14 cellular contexts compared by ENCODE assay signal in genomic region chr1:151051356-151052009, GRCh38. TPM values are rescaled to one million over a fixed set of nuclear protein-coding genes. Genes with fewer than 3 reads are reported as not detected.
DNase-seq lines count a peak whose midpoint lies in the region; ATAC-seq, FAIRE-seq and TF ChIP-seq lines count a peak whose summit lies in the region.
"Had no signal": no experiment of that assay in that cellular context is flagged by ENCODE, and none has a peak within 500 bp of the region (broad histone marks: within the 10 kb centered on the region; RNA-seq: fewer than 3 reads in every experiment).

No MANE protein-coding gene starts in this region.

- no peak for DNase-seq in activated naive CD4-positive, alpha-beta T cell treated with anti-CD3 and anti-CD28 coated beads, Interleukin-2, amount 10 ng/mL, durations not matched to agents 7 days and 5 days
- no peak for DNase-seq in activated naive CD4-positive, alpha-beta T cell treated with anti-CD3 and anti-CD28 coated beads, Interleukin-2, amount 50 U/mL, for 16 hours
- peak in 2 of 4 experiments; percentile 66 to 69 for DNase-seq in K562 (ENCODE audit: extremely low read depth in 1 of 4, low spot score in 3 of 4)
- no peak for DNase-seq in HuH-7.5 (ENCODE audit: low spot score)
- DNase-seq in adrenal gland = no peak
- DNase-seq in foreskin melanocyte = no peak
- DNase-seq: activated naive CD4-positive, alpha-beta T cell treated with Interleukin-2 at 50 U/mL for 16 hours; H7; NCI-H2029 treated with DMSO at 0.1 percent for 48 hours; NCI-H524 treated with DMSO at 0.1 percent for 48 hours had no signal

- peaks cover 37% of the 10 kb centered on the region for H3K4me1 ChIP-seq in KMS-11 (ENCODE audit: low read depth, poor library complexity, severe bottlenecking)
- peaks cover 35 to 48% of the 10 kb centered on the region in 2 experiments for H3K4me1 ChIP-seq in K562 (replicated peaks in 1 of 2; ENCODE audit: control insufficient read depth in 2 of 2, insufficient read depth in 2 of 2, low read length in 2 of 2)
- peaks cover 39 to 40% of the 10 kb centered on the region in 2 experiments for H3K4me1 ChIP-seq in neutrophil (ENCODE audit: control insufficient read depth in 1 of 2, insufficient read depth in 1 of 2, low read depth in 1 of 2, low read length in 1 of 2)
- H3K4me1 ChIP-seq in adrenal gland (replicated peaks in 1 of 2) = peaks cover 18 to 42% of the 10 kb centered on the region in 2 donors

- H3K9me3 Mint-ChIP-seq in activated naive CD4-positive, alpha-beta T cell treated with anti-CD3 and anti-CD28 coated beads, Interleukin-2, amount 10 ng/mL, durations not matched to agents 7 days and 5 days = no peaks in the 10 kb centered on the region

- no TSS peak for BruUV-seq in K562 (replicated peaks; lab: Mats Ljungman, UMichigan)

- H4K20me1 ChIP-seq in KMS-11 (ENCODE audit: insufficient read depth) (peaks cover 5% of the 10 kb centered on the region; the same call in 1 of the 2 replicates), K562 (replicated peaks; ENCODE audit: control insufficient read depth, insufficient read depth, low read length) (0 out of 2 replicates have a peak, but pooled peaks cover 3% of the 10 kb centered on the region)

- CTCF ChIA-PET in activated naive CD4-positive, alpha-beta T cell treated with anti-CD3 and anti-CD28 coated beads, Interleukin-2, amount 10 ng/mL, durations not matched to agents 7 days and 5 days (lab: Charles Lee) = interaction anchor here (3.0 kb wide), 1 partner anchor 9 kb away, joined by 12 read pairs; the partner anchor contains the start of gene MLLT11
- CTCF ChIA-PET in K562 (lab: Yijun Ruan, JAX; ENCODE audit: low intra/inter-chr PET ratio) = no interaction called here

- no peaks in the 10 kb centered on the region for H3K27me3 ChIP-seq in KMS-11 (ENCODE audit: insufficient read depth, low read depth)
- H3K27me3 ChIP-seq in K562 (ENCODE audit: control insufficient read depth in 2 of 2, insufficient read depth in 2 of 2, low read length in 2 of 2) = no peaks in the 10 kb centered on the region
- H3K27me3 ChIP-seq in neutrophil = peaks cover 23% of the 10 kb centered on the region
- H3K27me3 ChIP-seq in adrenal gland = no peaks in the 10 kb centered on the region

- peaks cover 2% of the 10 kb centered on the region for H3K9me1 ChIP-seq in K562 (ENCODE audit: control insufficient read depth, insufficient read depth, low read length)

- H3K36me3 ChIP-seq in KMS-11 (ENCODE audit: insufficient read depth) (peaks cover 28% of the 10 kb centered on the region; the same call in 1 of the 2 replicates), K562 (ENCODE audit: control insufficient read depth, insufficient read depth, low read length) (peaks cover 67% of the 10 kb centered on the region), neutrophil (peaks cover 69% of the 10 kb centered on the region), adrenal gland (replicated peaks in 1 of 2) (peaks cover 0 to 51% of the 10 kb centered on the region in 2 donors)

- no peak overlapping the region for H3K4me3 Mint-ChIP-seq in activated naive CD4-positive, alpha-beta T cell treated with anti-CD3 and anti-CD28 coated beads, Interleukin-2, amount 10 ng/mL, durations not matched to agents 7 days and 5 days

- POLR2A ChIA-PET in K562 (lab: Yijun Ruan, JAX) = interaction anchor here (0.5 to 1.7 kb wide), 11 partner anchors 9 to 232 kb away, joined by 3 to 10 read pairs (median 4); partner anchors contain the start of genes MINDY1, MLLT11 and TNFAIP8L2

- TF ChIP-seq POLR2A in K562 (conservative IDR thresholded peaks at IDR 0.05) = peak; percentile 65
- TF ChIP-seq POLR2A in adrenal gland (IDR thresholded peaks at IDR 0.05) = no peak

- peaks cover 89% of the 10 kb centered on the region for H3K4me1 Mint-ChIP-seq in activated naive CD4-positive, alpha-beta T cell treated with anti-CD3 and anti-CD28 coated beads, Interleukin-2, amount 10 ng/mL, durations not matched to agents 7 days and 5 days

- TF ChIP-seq CTCF in KMS-11 (conservative IDR thresholded peaks at IDR 0.05; ENCODE audit: low read depth, low read length) = no peak
- no peak for TF ChIP-seq CTCF in K562 (IDR thresholded peaks at IDR 0.05 in 2 of 3, conservative IDR thresholded peaks at IDR 0.05 in 1 of 3; ENCODE audit: insufficient read depth in 2 of 3, low read depth in 1 of 3, low read length in 3 of 3)
- TF ChIP-seq CTCF in neutrophil (IDR thresholded peaks at IDR 0.05) = no peak
- TF ChIP-seq CTCF in adrenal gland (IDR thresholded peaks at IDR 0.05) = no peak

- H3K79me2 ChIP-seq in KMS-11 (ENCODE audit: insufficient read depth, low read depth) (peaks cover 10% of the 10 kb centered on the region), K562 (ENCODE audit: control insufficient read depth, insufficient read depth, low read length) (peaks cover 45% of the 10 kb centered on the region)

- TF ChIP-seq RAD21 in K562 (CRISPR knock-in tag; conservative IDR thresholded peaks at IDR 0.05 in 1 of 2, IDR thresholded peaks at IDR 0.05 in 1 of 2) = no peak

- H3K27ac ChIP-seq in KMS-11 = no peak overlapping the region
- peak overlapping the region; percentile 59 for H3K27ac ChIP-seq in K562 (ENCODE audit: extremely low read depth, low read depth, low read length)
- peak overlapping the region; percentile 98 for H3K27ac ChIP-seq in neutrophil
- H3K27ac ChIP-seq in adrenal gland = no peak overlapping the region

- TF ChIP-seq EP300 in K562 (IDR thresholded peaks at IDR 0.05; ENCODE audit: low read length) = no peak

- H3K36me3 Mint-ChIP-seq in activated naive CD4-positive, alpha-beta T cell treated with anti-CD3 and anti-CD28 coated beads, Interleukin-2, amount 10 ng/mL, durations not matched to agents 7 days and 5 days = peaks cover 59% of the 10 kb centered on the region

- no peaks in the 10 kb centered on the region for H3K27me3 Mint-ChIP-seq in activated naive CD4-positive, alpha-beta T cell treated with anti-CD3 and anti-CD28 coated beads, Interleukin-2, amount 10 ng/mL, durations not matched to agents 7 days and 5 days

- H3K9me3 ChIP-seq in K562 (replicated peaks; ENCODE audit: control insufficient read depth, insufficient read depth, low read depth, low read length) (no peaks in the 10 kb centered on the region), neutrophil (peaks cover 6% of the 10 kb centered on the region), adrenal gland (replicated peaks in 1 of 3) (no peaks in the 10 kb centered on the region)

- no peak overlapping the region for H3K4me2 ChIP-seq in KMS-11
- H3K4me2 ChIP-seq in K562 (ENCODE audit: insufficient read depth, low read length) = peak overlapping the region; percentile 7; the same call in 1 of the 2 replicates

- 42% methylated on average over 2 of the region's 2 CpGs for WGBS in K562 (ENCODE audit: insufficient coverage, low coverage, missing lambda C conversion rate)
- 79 to 83% (median 82%) methylated on average over 2 of the region's 2 CpGs for WGBS in adrenal gland, 4 donors

- H3K9ac ChIP-seq in KMS-11 (no peak overlapping the region), K562 (ENCODE audit: insufficient read depth in 1 of 2, low read depth in 2 of 2, low read length in 2 of 2) (peak overlapping the region in 1 of 2 experiments; percentile 1; a peak in 1 of 4 replicates)

- FAIRE-seq in K562 (lab: Jason Lieb, UNC) = no peak
- FAIRE-seq: frontal cortex had no signal

- intact Hi-C loops in K562 (cut with micrococcal nuclease) (no loop called here), adrenal gland (cut with DNase I) (no loop called here)

- in situ Hi-C loops in K562 (cut with MboI) = no loop called here

- peak; percentile 21 for ATAC-seq in K562

- H2AFZ ChIP-seq in KMS-11 (ENCODE audit: low read depth) (no peak overlapping the region), K562 (ENCODE audit: low read depth, low read length) (no peak overlapping the region)

- H3K27ac Mint-ChIP-seq in activated naive CD4-positive, alpha-beta T cell treated with anti-CD3 and anti-CD28 coated beads, Interleukin-2, amount 10 ng/mL, durations not matched to agents 7 days and 5 days = peak overlapping the region; percentile 72

- H3K4me3 ChIP-seq in KMS-11 (IDR thresholded peaks at IDR 0.05; ENCODE audit: insufficient read depth, low read depth, low read length) (peak overlapping the region; percentile 3), K562 (no peak overlapping the region), neutrophil (ENCODE audit: low read depth in 1 of 2, low read length in 1 of 2) (no peak overlapping the region), adrenal gland (no peak overlapping the region)
- H3K4me3 ChIP-seq: SK-N-MC had no signal

RNA-seq across cellular contexts. Expression of gene C1orf56, which starts 3.9 kb away (rescaled TPM):
- 1.2 and 1.9 TPM in 2 replicates for total RNA-seq in K562 (2011; cell fraction: chromatin; rRNA removed; ENCODE audit: low replicate concordance)
- 1.3 and 1.4 TPM in 2 replicates for total RNA-seq in K562 (2011; cell fraction: nucleolus; rRNA removed)
- 1.1 and 1.5 TPM in 2 replicates for total RNA-seq in K562 (2011; cell fraction: nucleoplasm; rRNA removed)
- 1.2 TPM in 2 replicates for total RNA-seq in K562 (2014; rRNA removed)
- 0.16 and 0.18 TPM in 2 replicates for total RNA-seq in K562 (2014; rRNA removed; fragmentation: Illumina TruSeq; extraction: Trizol)
- 0.49 and 1.5 TPM in 2 replicates for total RNA-seq in K562 (2015; rRNA removed; fragmentation: Illumina TruSeq; extraction: Trizol)
- total RNA-seq in K562 (2021) = 1.1 and 1.3 TPM in 2 replicates
- 0.39 and 0.74 TPM in 2 replicates for polyA plus RNA-seq in K562 (2011; rRNA removed)
- 0.36 and 0.46 TPM in 2 replicates for polyA plus RNA-seq in K562 (2011; cell fraction: cytosol; rRNA removed)
- 0.92 and 1.0 TPM in 2 replicates for polyA plus RNA-seq in K562 (2011; cell fraction: nucleus; rRNA removed)
- polyA plus RNA-seq in K562 (2012) = 2.0 and 3.5 TPM in 2 replicates
- polyA plus RNA-seq in K562 (2014; fragmentation: Illumina TruSeq; extraction: Trizol) = 0.39 and 0.61 TPM in 2 replicates
- 10 to 100 TPM in 1 of 2 experiments, 1 to 10 TPM in 1; 5.2 to 15.7 TPM for polyA plus RNA-seq in K562 (2014; fragmentation: Nextera tagmentation; extraction: Ambion mirVana)
- 0.58 and 0.61 TPM in 2 replicates for polyA plus RNA-seq in K562 (2014; rRNA removed)
- polyA minus RNA-seq in K562 (2011; rRNA and poly(A)+ RNA removed) = 0.21 and 0.33 TPM in 2 replicates
- 0.82 and 1.7 TPM in 2 replicates for polyA minus RNA-seq in K562 (2011; cell fraction: cytosol; rRNA and poly(A)+ RNA removed)
- polyA minus RNA-seq in K562 (2011; cell fraction: nucleus; rRNA and poly(A)+ RNA removed) = 0.67 and 1.00 TPM in 2 replicates
- total RNA-seq in adrenal gland = 10 to 100 TPM in 7 of 8 donors, 1 to 10 TPM in 1; 9.6 to 29.7 (median 15.4) TPM
- polyA plus RNA-seq in adrenal gland = 10 to 100 TPM in 1 of 3 donors, 1 to 10 TPM in 2; 8.3 to 10.3 (median 8.3) TPM

RNA-seq across cellular contexts. Expression of gene CDC42SE1, which starts 7.9 kb away (rescaled TPM):
- 163 and 207 TPM in 2 replicates for total RNA-seq in K562 (2011; cell fraction: chromatin; rRNA removed; ENCODE audit: low replicate concordance)
- 124 and 125 TPM in 2 replicates for total RNA-seq in K562 (2011; cell fraction: nucleolus; rRNA removed)
- 200 and 254 TPM in 2 replicates for total RNA-seq in K562 (2011; cell fraction: nucleoplasm; rRNA removed)
- total RNA-seq in K562 (2014; rRNA removed) = 89.9 and 103 TPM in 2 replicates
- 130 and 143 TPM in 2 replicates for total RNA-seq in K562 (2014; rRNA removed; fragmentation: Illumina TruSeq; extraction: Trizol)
- total RNA-seq in K562 (2015; rRNA removed; fragmentation: Illumina TruSeq; extraction: Trizol) = 108 and 113 TPM in 2 replicates
- total RNA-seq in K562 (2021) = 124 and 133 TPM in 2 replicates
- polyA plus RNA-seq in K562 (2011; rRNA removed) = 189 and 227 TPM in 2 replicates
- polyA plus RNA-seq in K562 (2011; cell fraction: cytosol; rRNA removed) = 79.0 and 159 TPM in 2 replicates
- 404 and 579 TPM in 2 replicates for polyA plus RNA-seq in K562 (2011; cell fraction: nucleus; rRNA removed)
- polyA plus RNA-seq in K562 (2012) = 87.3 and 116 TPM in 2 replicates
- 137 and 146 TPM in 2 replicates for polyA plus RNA-seq in K562 (2014; fragmentation: Illumina TruSeq; extraction: Trizol)
- 100 to 1,000 TPM in 1 of 2 experiments, 10 to 100 TPM in 1; 78.1 to 114 TPM for polyA plus RNA-seq in K562 (2014; fragmentation: Nextera tagmentation; extraction: Ambion mirVana)
- polyA plus RNA-seq in K562 (2014; rRNA removed) = 86.8 and 104 TPM in 2 replicates
- polyA minus RNA-seq in K562 (2011; rRNA and poly(A)+ RNA removed) = 173 and 193 TPM in 2 replicates
- polyA minus RNA-seq in K562 (2011; cell fraction: cytosol; rRNA and poly(A)+ RNA removed) = 75.4 and 77.3 TPM in 2 replicates
- 57.4 and 102 TPM in 2 replicates for polyA minus RNA-seq in K562 (2011; cell fraction: nucleus; rRNA and poly(A)+ RNA removed)
- total RNA-seq in adrenal gland = 100 to 1,000 TPM in 2 of 8 donors, 10 to 100 TPM in 6; 53.6 to 109 (median 87.1) TPM
- polyA plus RNA-seq in adrenal gland = 10 to 100 TPM; 45.5 to 85.8 (median 55.8) TPM

RNA-seq across cellular contexts. Expression of gene MLLT11, which starts 8.7 kb away (rescaled TPM):
- 5.0 and 6.7 TPM in 2 replicates for total RNA-seq in K562 (2011; cell fraction: chromatin; rRNA removed; ENCODE audit: low replicate concordance)
- 4.3 and 5.0 TPM in 2 replicates for total RNA-seq in K562 (2011; cell fraction: nucleolus; rRNA removed)
- total RNA-seq in K562 (2011; cell fraction: nucleoplasm; rRNA removed) = 8.1 and 12.4 TPM in 2 replicates
- 12.1 and 14.1 TPM in 2 replicates for total RNA-seq in K562 (2014; rRNA removed)
- 18.9 and 21.8 TPM in 2 replicates for total RNA-seq in K562 (2014; rRNA removed; fragmentation: Illumina TruSeq; extraction: Trizol)
- total RNA-seq in K562 (2015; rRNA removed; fragmentation: Illumina TruSeq; extraction: Trizol) = 15.1 and 16.5 TPM in 2 replicates
- total RNA-seq in K562 (2021) = 19.4 and 20.5 TPM in 2 replicates
- polyA plus RNA-seq in K562 (2011; rRNA removed) = 39.1 and 49.6 TPM in 2 replicates
- 21.1 and 34.7 TPM in 2 replicates for polyA plus RNA-seq in K562 (2011; cell fraction: cytosol; rRNA removed)
- 11.4 and 19.4 TPM in 2 replicates for polyA plus RNA-seq in K562 (2011; cell fraction: nucleus; rRNA removed)
- 13.2 and 18.5 TPM in 2 replicates for polyA plus RNA-seq in K562 (2012)
- 37.1 and 40.4 TPM in 2 replicates for polyA plus RNA-seq in K562 (2014; fragmentation: Illumina TruSeq; extraction: Trizol)
- polyA plus RNA-seq in K562 (2014; fragmentation: Nextera tagmentation; extraction: Ambion mirVana) = 10 to 100 TPM; 70.0 to 91.0 TPM
- 22.0 and 23.8 TPM in 2 replicates for polyA plus RNA-seq in K562 (2014; rRNA removed)
- polyA minus RNA-seq in K562 (2011; rRNA and poly(A)+ RNA removed) = 18.7 TPM in 2 replicates
- polyA minus RNA-seq in K562 (2011; cell fraction: cytosol; rRNA and poly(A)+ RNA removed) = 6.0 and 7.9 TPM in 2 replicates
- 2.3 and 5.1 TPM in 2 replicates for polyA minus RNA-seq in K562 (2011; cell fraction: nucleus; rRNA and poly(A)+ RNA removed)
- 10 to 100 TPM in 1 of 8 donors, 1 to 10 TPM in 7; 1.6 to 11.5 (median 3.2) TPM for total RNA-seq in adrenal gland
- 10 to 100 TPM in 1 of 3 donors, 1 to 10 TPM in 2; 4.3 to 17.4 (median 9.0) TPM for polyA plus RNA-seq in adrenal gland

RNA-seq across cellular contexts. Expression of gene BNIPL, which starts 15.1 kb away (rescaled TPM):
- 9.9 and 10.6 TPM in 2 replicates for total RNA-seq in K562 (2011; cell fraction: chromatin; rRNA removed; ENCODE audit: low replicate concordance)
- total RNA-seq in K562 (2011; cell fraction: nucleolus; rRNA removed) = 5.3 TPM in 2 replicates
- total RNA-seq in K562 (2011; cell fraction: nucleoplasm; rRNA removed) = 6.0 and 10.8 TPM in 2 replicates
- total RNA-seq in K562 (2014; rRNA removed) (0.49 and 0.68 TPM in 2 replicates), K562 (2014; rRNA removed; fragmentation: Illumina TruSeq; extraction: Trizol) (0.55 and 0.67 TPM in 2 replicates), K562 (2015; rRNA removed; fragmentation: Illumina TruSeq; extraction: Trizol) (0.54 and 0.90 TPM in 2 replicates), K562 (2021) (0.47 and 0.84 TPM in 2 replicates), adrenal gland (1 to 10 TPM in 1 of 8 donors, under 1 TPM in 4, not detected in 3; 0.11 to 2.4 (median 0.27) TPM)
- polyA plus RNA-seq in K562 (2011; rRNA removed) (1.3 and 2.5 TPM in 2 replicates), K562 (2014; fragmentation: Illumina TruSeq; extraction: Trizol) (0.53 and 0.98 TPM in 2 replicates), K562 (2014; fragmentation: Nextera tagmentation; extraction: Ambion mirVana) (under 1 TPM; 0.08 to 0.31 TPM), K562 (2014; rRNA removed) (0.73 and 1.4 TPM in 2 replicates), adrenal gland (1 to 10 TPM in 1 of 3 donors, under 1 TPM in 2; 0.05 to 1.4 (median 0.24) TPM)
- 0.37 and 2.3 TPM in 2 replicates for polyA plus RNA-seq in K562 (2011; cell fraction: cytosol; rRNA removed)
- polyA plus RNA-seq in K562 (2011; cell fraction: nucleus; rRNA removed) = 5.6 and 8.6 TPM in 2 replicates
- 0.44 and 1.3 TPM in 2 replicates for polyA plus RNA-seq in K562 (2012)
- polyA minus RNA-seq in K562 (2011; rRNA and poly(A)+ RNA removed) = 1.2 and 1.5 TPM in 2 replicates
- polyA minus RNA-seq in K562 (2011; cell fraction: cytosol; rRNA and poly(A)+ RNA removed) = not detected in 2 replicates
- polyA minus RNA-seq in K562 (2011; cell fraction: nucleus; rRNA and poly(A)+ RNA removed) = 0.54 and 1.6 TPM in 2 replicates

RNA-seq across cellular contexts. Expression of gene GABPB2, which starts 19.1 kb away (rescaled TPM):
- total RNA-seq in K562 (2011; cell fraction: chromatin; rRNA removed; ENCODE audit: low replicate concordance) = 14.5 and 20.9 TPM in 2 replicates
- total RNA-seq in K562 (2011; cell fraction: nucleolus; rRNA removed) = 7.0 and 7.1 TPM in 2 replicates
- total RNA-seq in K562 (2011; cell fraction: nucleoplasm; rRNA removed) = 9.7 and 13.7 TPM in 2 replicates
- 4.8 and 6.9 TPM in 2 replicates for total RNA-seq in K562 (2014; rRNA removed)
- 8.0 and 9.6 TPM in 2 replicates for total RNA-seq in K562 (2014; rRNA removed; fragmentation: Illumina TruSeq; extraction: Trizol)
- total RNA-seq in K562 (2015; rRNA removed; fragmentation: Illumina TruSeq; extraction: Trizol) = 6.1 and 7.1 TPM in 2 replicates
- 5.9 and 6.6 TPM in 2 replicates for total RNA-seq in K562 (2021)
- polyA plus RNA-seq in K562 (2011; rRNA removed) = 13.3 and 18.6 TPM in 2 replicates
- polyA plus RNA-seq in K562 (2011; cell fraction: cytosol; rRNA removed) = 8.6 and 14.1 TPM in 2 replicates
- polyA plus RNA-seq in K562 (2011; cell fraction: nucleus; rRNA removed) = 7.7 and 11.0 TPM in 2 replicates
- 3.6 and 4.9 TPM in 2 replicates for polyA plus RNA-seq in K562 (2012)
- 4.8 and 6.4 TPM in 2 replicates for polyA plus RNA-seq in K562 (2014; fragmentation: Illumina TruSeq; extraction: Trizol)
- 1 to 10 TPM; 2.2 to 3.0 TPM for polyA plus RNA-seq in K562 (2014; fragmentation: Nextera tagmentation; extraction: Ambion mirVana)
- polyA plus RNA-seq in K562 (2014; rRNA removed) = 6.1 and 7.1 TPM in 2 replicates
- 18.4 and 21.3 TPM in 2 replicates for polyA minus RNA-seq in K562 (2011; rRNA and poly(A)+ RNA removed)
- polyA minus RNA-seq in K562 (2011; cell fraction: cytosol; rRNA and poly(A)+ RNA removed) = 5.6 and 9.4 TPM in 2 replicates
- polyA minus RNA-seq in K562 (2011; cell fraction: nucleus; rRNA and poly(A)+ RNA removed) = 3.0 and 3.9 TPM in 2 replicates
- 10 to 100 TPM in 7 of 8 donors, 1 to 10 TPM in 1; 8.5 to 37.1 (median 13.5) TPM for total RNA-seq in adrenal gland
- polyA plus RNA-seq in adrenal gland = 10 to 100 TPM in 2 of 3 donors, 1 to 10 TPM in 1; 8.3 to 15.3 (median 11.8) TPM

Comparison
In these comparisons a context has a peak if more than half of its experiments do, and no peak if none do; other contexts are left out.
1. H3K27ac ChIP-seq: peak in K562 (single experiment) and neutrophil (single experiment); none in KMS-11 (single experiment) and adrenal gland (0 of 5).